In genomic region chrX:25701876-25702275, GRCh38 we compare ENCODE assay signal across 11 cellular contexts.
"Had no signal": no experiment of that assay in that cellular context is flagged by ENCODE, and none has a peak within 500 bp of the region (broad histone marks: within the 10 kb centered on the region; RNA-seq: fewer than 3 reads in every experiment).

No MANE protein-coding gene starts in this region.

- H3K4me3 ChIP-seq: GM23248, GM23338, HAP-1 had no signal

- H3K4me1 ChIP-seq: HAP-1 had no signal

- H3K9ac ChIP-seq: GM23248 had no signal

- ATAC-seq: GM23338, HCT116 had no signal

- H3K36me3 ChIP-seq: HAP-1 had no signal

- H2AFZ ChIP-seq: GM23248, GM23338 had no signal

- DNase-seq: GM23248, GOT3, H7, H9, HCEC 1CT, HFFc6 had no signal

- H3K27ac ChIP-seq: GM23248 had no signal

- FAIRE-seq: H1, H54 had no signal

- H3K4me2 ChIP-seq: GM23338 had no signal
